ENCODE assay signal across 39 cellular contexts in genomic region chr7:156062286-156062685, GRCh38.
"Had no signal": no experiment of that assay in that cellular context is flagged by ENCODE, and none has a peak within 500 bp of the region (broad histone marks: within the 10 kb centered on the region; RNA-seq: fewer than 3 reads in every experiment).

No MANE protein-coding gene starts in this region.

- H3K27ac Mint-ChIP-seq: activated CD4-positive, alpha-beta memory T cell treated with anti-CD3 and anti-CD28 coated beads, Interleukin-2, amount 10 ng/mL, durations not matched to agents 7 days and 5 days; activated CD4-positive, alpha-beta T cell treated with anti-CD3 and anti-CD28 coated beads for 36 hours; activated CD4-positive, alpha-beta T cell treated with anti-CD3 and anti-CD28 coated beads, Interleukin-2, amount 10 ng/mL, durations not matched to agents 7 days and 5 days; activated CD8-positive, alpha-beta memory T cell treated with anti-CD3 and anti-CD28 coated beads, Interleukin-2, amount 10 ng/mL, durations not matched to agents 7 days and 5 days; activated CD8-positive, alpha-beta T cell treated with anti-CD3 and anti-CD28 coated beads, Interleukin-2, amount 10 ng/mL, durations not matched to agents 7 days and 5 days; activated naive CD4-positive, alpha-beta T cell treated with anti-CD3 and anti-CD28 coated beads for 36 hours; activated naive CD4-positive, alpha-beta T cell treated with anti-CD3 and anti-CD28 coated beads, Interleukin-2, amount 50 U/mL, for 72 hours; activated naive CD8-positive, alpha-beta T cell treated with anti-CD3 and anti-CD28 coated beads for 36 hours; activated T-cell treated with anti-CD3 and anti-CD28 coated beads, Interleukin-2, amount 50 U/mL, for 72 hours; activated T-helper 1 cell treated with anti-CD3 and anti-CD28 coated beads, Interleukin-12 subunit alpha, Interleukin-12 subunit beta, Interleukin-2, Interleukin-4 antibody, amounts not matched to agents 30 ng/mL and 10 ng/mL and 1 ng/mL, durations not matched to agents 14 hours and 24 hours and 36 hours; activated T-helper 17 cell treated with anti-CD3 and anti-CD28 coated beads, Interleukin-2, amount 50 U/mL, for 72 hours; T-helper 1 cell treated with Interleukin-12 subunit alpha and Interleukin-12 subunit beta and Interleukin-4 antibody, amounts not matched to agents 30 μg/mL and 1 μg/mL, for 36 hours; T-helper 2 cell treated with Interferon-gamma antibody and Interleukin-4, amounts not matched to agents 5 μg/mL and 100 μg/mL, for 36 hours; WTC11 had no signal

- H3K27me3 ChIP-seq: adrenal gland, body of pancreas, brain microvascular endothelial cell had no signal

- H3K9me3 ChIP-seq: adrenal gland, body of pancreas had no signal

- H3K27me3 Mint-ChIP-seq: activated CD4-positive, alpha-beta memory T cell treated with anti-CD3 and anti-CD28 coated beads, Interleukin-2, amount 10 ng/mL, durations not matched to agents 7 days and 5 days; activated CD8-positive, alpha-beta memory T cell treated with anti-CD3 and anti-CD28 coated beads, Interleukin-2, amount 10 ng/mL, durations not matched to agents 7 days and 5 days had no signal

- DNase-seq: activated CD4-positive, alpha-beta memory T cell treated with anti-CD3 and anti-CD28 coated beads, Interleukin-2, amount 10 ng/mL, durations not matched to agents 7 days and 5 days; activated CD4-positive, alpha-beta T cell treated with anti-CD3 and anti-CD28 coated beads for 1 hour; activated CD4-positive, alpha-beta T cell treated with anti-CD3 and anti-CD28 coated beads for 36 hours; activated CD4-positive, alpha-beta T cell treated with anti-CD3 and anti-CD28 coated beads for 48 hours; activated CD4-positive, alpha-beta T cell treated with anti-CD3 and anti-CD28 coated beads, Interleukin-2, amount 10 ng/mL, durations not matched to agents 7 days and 5 days; activated CD4-positive, alpha-beta T cell treated with anti-CD3 and anti-CD28 coated beads, Interleukin-2, amount 50 U/mL, for 48 hours; activated CD4-positive, CD25-positive, alpha-beta regulatory T cell; activated CD8-positive, alpha-beta memory T cell treated with anti-CD3 and anti-CD28 coated beads for 24 hours; activated CD8-positive, alpha-beta memory T cell treated with anti-CD3 and anti-CD28 coated beads, Interleukin-2, amount 10 ng/mL, durations not matched to agents 7 days and 5 days; activated CD8-positive, alpha-beta memory T cell treated with anti-CD3 and anti-CD28 coated beads, Interleukin-2, amount 50 U/mL, for 48 hours; activated CD8-positive, alpha-beta T cell treated with anti-CD3 and anti-CD28 coated beads, Interleukin-2, amount 10 ng/mL, durations not matched to agents 7 days and 5 days; activated effector memory CD4-positive, alpha-beta T cell treated with anti-CD3 and anti-CD28 coated beads, Interleukin-2, amount 50 U/mL, for 16 hours; activated gamma-delta T cell treated with Interleukin-2 at 50 U/mL for 16 hours; activated naive CD4-positive, alpha-beta T cell; activated naive CD4-positive, alpha-beta T cell treated with anti-CD3 and anti-CD28 coated beads for 36 hours; activated naive CD4-positive, alpha-beta T cell treated with anti-CD3 and anti-CD28 coated beads, Interleukin-2, amount 50 U/mL, for 16 hours; activated naive CD8-positive, alpha-beta T cell treated with anti-CD3 and anti-CD28 coated beads for 36 hours; activated T-cell treated with anti-CD3 and anti-CD28 coated beads, Interleukin-2, amount 50 U/mL, for 1 hour; activated T-cell treated with anti-CD3 and anti-CD28 coated beads, Interleukin-2, amount 50 U/mL, for 4 hours; activated T-cell treated with anti-CD3 and anti-CD28 coated beads, Interleukin-2, amount 50 U/mL, for 72 hours; adrenal gland; amniotic stem cell; aorta; body of pancreas; brain microvascular endothelial cell; central memory CD4-positive, alpha-beta T cell; SW 1271; T-helper 1 cell; T-helper 2 cell; T-helper 9 cell; WERI-Rb-1 had no signal

- H3K4me3 ChIP-seq: adrenal gland, body of pancreas, breast epithelium had no signal

- H3K27ac ChIP-seq: adrenal gland, body of pancreas, brain microvascular endothelial cell, breast epithelium, WERI-Rb-1 had no signal

- H3K36me3 Mint-ChIP-seq: activated naive CD4-positive, alpha-beta T cell treated with anti-CD3 and anti-CD28 coated beads, Interleukin-2, amount 50 U/mL, for 72 hours; activated naive CD8-positive, alpha-beta T cell treated with anti-CD3 and anti-CD28 coated beads for 36 hours had no signal

- H3K4me3 Mint-ChIP-seq: activated CD4-positive, alpha-beta memory T cell treated with anti-CD3 and anti-CD28 coated beads, Interleukin-2, amount 10 ng/mL, durations not matched to agents 7 days and 5 days; activated CD4-positive, alpha-beta T cell treated with anti-CD3 and anti-CD28 coated beads for 36 hours; activated CD4-positive, alpha-beta T cell treated with anti-CD3 and anti-CD28 coated beads, Interleukin-2, amount 10 ng/mL, durations not matched to agents 7 days and 5 days; activated CD8-positive, alpha-beta memory T cell treated with anti-CD3 and anti-CD28 coated beads, Interleukin-2, amount 10 ng/mL, durations not matched to agents 7 days and 5 days; activated CD8-positive, alpha-beta T cell treated with anti-CD3 and anti-CD28 coated beads, Interleukin-2, amount 10 ng/mL, durations not matched to agents 7 days and 5 days; activated naive CD4-positive, alpha-beta T cell treated with anti-CD3 and anti-CD28 coated beads for 36 hours; activated naive CD8-positive, alpha-beta T cell treated with anti-CD3 and anti-CD28 coated beads for 36 hours; activated T-cell treated with anti-CD3 and anti-CD28 coated beads, Interleukin-2, amount 50 U/mL, for 4 hours; activated T-cell treated with anti-CD3 and anti-CD28 coated beads, Interleukin-2, amount 50 U/mL, for 72 hours; activated T-helper 1 cell treated with anti-CD3 and anti-CD28 coated beads, Interleukin-12 subunit alpha, Interleukin-12 subunit beta, Interleukin-2, Interleukin-4 antibody, amounts not matched to agents 30 ng/mL and 10 ng/mL and 1 ng/mL, durations not matched to agents 14 hours and 24 hours and 36 hours; activated T-helper 17 cell treated with anti-CD3 and anti-CD28 coated beads, Interleukin-2, amount 50 U/mL, for 72 hours; T-helper 1 cell treated with Interleukin-12 subunit alpha and Interleukin-12 subunit beta and Interleukin-4 antibody, amounts not matched to agents 30 μg/mL and 1 μg/mL, for 36 hours; T-helper 2 cell treated with Interferon-gamma antibody and Interleukin-4, amounts not matched to agents 5 μg/mL and 100 μg/mL, for 36 hours; WTC11 had no signal

- ATAC-seq: activated CD4-positive, alpha-beta T cell treated with anti-CD3 and anti-CD28 coated beads for 36 hours; activated CD4-positive, CD25-positive, alpha-beta regulatory T cell treated with anti-CD3 and anti-CD28 coated beads, Interleukin-2, amount 50 U/mL, for 24 hours; activated CD8-positive, alpha-beta memory T cell treated with anti-CD3 and anti-CD28 coated beads, Interleukin-2, amount 10 ng/mL, durations not matched to agents 7 days and 5 days; activated CD8-positive, alpha-beta T cell treated with anti-CD3 and anti-CD28 coated beads, Interleukin-2, amount 10 ng/mL, durations not matched to agents 7 days and 5 days; activated naive CD4-positive, alpha-beta T cell treated with anti-CD3 and anti-CD28 coated beads, Interleukin-2, amount 50 U/mL, for 72 hours; activated T-cell treated with anti-CD3 and anti-CD28 coated beads, Interleukin-2, amount 50 U/mL, for 4 hours; activated T-cell treated with anti-CD3 and anti-CD28 coated beads, Interleukin-2, amount 50 U/mL, for 72 hours; activated T-helper 17 cell treated with anti-CD3 and anti-CD28 coated beads, Interleukin-2, amount 50 U/mL, for 72 hours; body of pancreas; WTC11 had no signal

- H3K36me3 ChIP-seq: adrenal gland, brain microvascular endothelial cell, breast epithelium, WERI-Rb-1 had no signal

- H3K4me1 ChIP-seq: adrenal gland, body of pancreas, breast epithelium had no signal

- H3K4me1 Mint-ChIP-seq: activated CD4-positive, alpha-beta memory T cell treated with anti-CD3 and anti-CD28 coated beads, Interleukin-2, amount 10 ng/mL, durations not matched to agents 7 days and 5 days; activated CD4-positive, alpha-beta T cell treated with anti-CD3 and anti-CD28 coated beads, Interleukin-2, amount 10 ng/mL, durations not matched to agents 7 days and 5 days; activated CD8-positive, alpha-beta memory T cell treated with anti-CD3 and anti-CD28 coated beads, Interleukin-2, amount 10 ng/mL, durations not matched to agents 7 days and 5 days; activated T-helper 17 cell treated with anti-CD3 and anti-CD28 coated beads, Interleukin-2, amount 50 U/mL, for 72 hours; WTC11 had no signal
